Comparison of ENCODE assay signal across 27 cellular contexts in genomic region chr21:29867796-29868195, GRCh38.
"Had no signal": no experiment of that assay in that cellular context is flagged by ENCODE, and none has a peak within 500 bp of the region (broad histone marks: within the 10 kb centered on the region; RNA-seq: fewer than 3 reads in every experiment).

No MANE protein-coding gene starts in this region.

- H3K27ac ChIP-seq: ovary, parathyroid adenoma, psoas muscle, right lobe of liver, sigmoid colon, stomach, thoracic aorta, thyroid gland, tibial nerve, upper lobe of left lung, vagina had no signal

- H3K27me3 ChIP-seq: ovary, right lobe of liver, sigmoid colon, stomach, thyroid gland, tibial nerve, upper lobe of left lung, vagina had no signal

- H3K4me3 ChIP-seq: ovary, psoas muscle, right lobe of liver, sigmoid colon, stomach, thoracic aorta, thyroid gland, tibial nerve, upper lobe of left lung, vagina had no signal

- H3K9me3 ChIP-seq: ovary, psoas muscle, right lobe of liver, sigmoid colon, stomach, thoracic aorta, thyroid gland, tibial nerve, upper lobe of left lung, vagina had no signal

- ATAC-seq: naive thymus-derived CD8-positive, alpha-beta T cell; natural killer cell treated with Interleukin-12 subunit alpha and Interleukin-12 subunit beta and Interleukin-15 and Interleukin-18, amount 100 ng/mL, for 72 hours; psoas muscle; right cardiac atrium; right lobe of liver; stimulated activated effector memory CD8-positive, alpha-beta T cell treated with anti-CD3 and anti-CD28 coated beads, Interleukin-12 subunit alpha, Interleukin-12 subunit beta, amount 100 ng/mL, for 72 hours; stimulated activated naive B cell treated with anti-CD40 and anti-IgM and Interleukin-4, amounts not matched to agents 10 μg/mL and 1 μg/mL and 100 μg/mL, for 72 hours had no signal

- H3K79me2 ChIP-seq: parathyroid adenoma had no signal

- H3K36me3 ChIP-seq: ovary, right lobe of liver, sigmoid colon, stomach, thoracic aorta, thyroid gland, tibial nerve, upper lobe of left lung, vagina had no signal

- H3K36me3 Mint-ChIP-seq: natural killer cell treated with Interleukin-12 subunit alpha and Interleukin-12 subunit beta and Interleukin-15 and Interleukin-18, amount 100 ng/mL, for 72 hours; stimulated activated effector memory CD8-positive, alpha-beta T cell treated with anti-CD3 and anti-CD28 coated beads, Interleukin-12 subunit alpha, Interleukin-12 subunit beta, amount 100 ng/mL, for 72 hours; stimulated activated naive B cell treated with anti-CD40 and anti-IgM and Interleukin-4, amounts not matched to agents 10 μg/mL and 1 μg/mL and 100 μg/mL, for 72 hours had no signal

- H3K4me1 Mint-ChIP-seq: naive thymus-derived CD8-positive, alpha-beta T cell; stimulated activated effector memory CD8-positive, alpha-beta T cell treated with anti-CD3 and anti-CD28 coated beads, Interleukin-12 subunit alpha, Interleukin-12 subunit beta, amount 100 ng/mL, for 72 hours; stimulated activated naive B cell treated with anti-CD40 and anti-IgM and Interleukin-4, amounts not matched to agents 10 μg/mL and 1 μg/mL and 100 μg/mL, for 72 hours had no signal

- H3K9me3 Mint-ChIP-seq: naive thymus-derived CD8-positive, alpha-beta T cell; stimulated activated naive B cell treated with anti-CD40 and anti-IgM and Interleukin-4, amounts not matched to agents 10 μg/mL and 1 μg/mL and 100 μg/mL, for 72 hours; stimulated activated naive CD8-positive, alpha-beta T cell treated with anti-CD3 and anti-CD28 coated beads, Interleukin-15, Interleukin-2, amounts not matched to agents 100 ng/mL and 50 ng/mL, for 24 hours had no signal

- H3K27ac Mint-ChIP-seq: natural killer cell treated with Interleukin-12 subunit alpha and Interleukin-12 subunit beta and Interleukin-15 and Interleukin-18, amount 100 ng/mL, for 72 hours; progenitor cell of endocrine pancreas; stimulated activated effector memory CD8-positive, alpha-beta T cell treated with anti-CD3 and anti-CD28 coated beads, Interleukin-12 subunit alpha, Interleukin-12 subunit beta, amount 100 ng/mL, for 72 hours; stimulated activated naive B cell treated with anti-CD40 and anti-IgM and Interleukin-4, amounts not matched to agents 10 μg/mL and 1 μg/mL and 100 μg/mL, for 72 hours; stimulated activated naive CD8-positive, alpha-beta T cell treated with anti-CD3 and anti-CD28 coated beads, Interleukin-15, Interleukin-2, amounts not matched to agents 100 ng/mL and 50 ng/mL, for 24 hours had no signal

- DNase-seq: naive thymus-derived CD8-positive, alpha-beta T cell; occipital lobe; ovary; posterior cingulate gyrus; psoas muscle; right cardiac atrium; right lobe of liver; sigmoid colon; small intestine; stimulated activated CD4-positive, alpha-beta T cell treated with anti-CD3 and anti-CD28 coated beads, Interleukin-15, amount 100 ng/mL, for 24 hours; stimulated activated CD4-positive, alpha-beta T cell treated with anti-CD3 and anti-CD28 coated beads, Interleukin-2, amount 100 ng/mL, for 24 hours; stimulated activated CD4-positive, alpha-beta T cell treated with anti-CD3 and anti-CD28 coated beads, Interleukin-2, amount 100 ng/mL, for 48 hours; stimulated activated CD4-positive, alpha-beta T cell treated with anti-CD3 and anti-CD28 coated beads, Interleukin-4, amount 100 ng/mL, for 24 hours; stimulated activated naive B cell treated with anti-CD40 and anti-IgM and Interleukin-4, amounts not matched to agents 10 μg/mL and 1 μg/mL and 100 μg/mL, for 72 hours; stimulated activated naive CD4-positive, alpha-beta T cell treated with Interleukin-2 at 50 U/mL for 16 hours; stomach; thyroid gland; trophoblast cell; upper lobe of left lung had no signal

- H2AFZ ChIP-seq: parathyroid adenoma had no signal

- H3K27me3 Mint-ChIP-seq: natural killer cell treated with Interleukin-12 subunit alpha and Interleukin-12 subunit beta and Interleukin-15 and Interleukin-18, amount 100 ng/mL, for 72 hours; stimulated activated naive B cell treated with anti-CD40 and anti-IgM and Interleukin-4, amounts not matched to agents 10 μg/mL and 1 μg/mL and 100 μg/mL, for 72 hours had no signal

- H3K9ac ChIP-seq: parathyroid adenoma had no signal

- H3K4me1 ChIP-seq: parathyroid adenoma, psoas muscle, right lobe of liver, sigmoid colon, stomach, thyroid gland, tibial nerve, upper lobe of left lung, vagina had no signal

- H3K4me3 Mint-ChIP-seq: naive thymus-derived CD8-positive, alpha-beta T cell; natural killer cell treated with Interleukin-12 subunit alpha and Interleukin-12 subunit beta and Interleukin-15 and Interleukin-18, amount 100 ng/mL, for 72 hours; stimulated activated effector memory CD8-positive, alpha-beta T cell treated with anti-CD3 and anti-CD28 coated beads, Interleukin-12 subunit alpha, Interleukin-12 subunit beta, amount 100 ng/mL, for 72 hours; stimulated activated naive B cell treated with anti-CD40 and anti-IgM and Interleukin-4, amounts not matched to agents 10 μg/mL and 1 μg/mL and 100 μg/mL, for 72 hours; stimulated activated naive CD8-positive, alpha-beta T cell treated with anti-CD3 and anti-CD28 coated beads, Interleukin-15, Interleukin-2, amounts not matched to agents 100 ng/mL and 50 ng/mL, for 24 hours had no signal
